ENCODE assay signal across 1 cellular context in the genomic region with DNA sequence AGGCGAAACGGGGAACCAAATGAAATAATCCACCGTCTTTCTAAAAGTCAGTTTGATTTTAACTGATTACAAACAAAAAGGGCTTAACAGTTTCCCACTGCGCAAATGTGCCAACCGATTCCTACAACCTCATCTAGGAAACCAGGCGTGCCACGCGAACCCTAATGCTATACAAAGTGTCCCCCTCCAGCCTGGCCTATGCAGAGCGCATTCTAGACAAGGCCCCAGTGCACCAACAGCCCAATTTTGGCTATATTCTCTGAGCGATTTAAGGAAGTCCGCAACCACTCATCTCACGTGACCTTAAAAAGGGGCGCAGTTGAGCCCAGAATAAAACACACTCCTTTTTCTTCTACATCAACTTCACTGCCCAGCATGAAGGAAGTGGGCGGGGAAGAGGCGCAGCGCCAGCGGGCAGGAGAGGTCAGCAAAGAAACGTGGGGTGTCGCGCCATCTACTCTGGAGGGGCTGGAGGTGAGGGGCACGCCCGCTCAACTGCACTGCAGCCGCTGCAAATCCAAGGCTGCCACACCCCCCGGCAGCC.
TF ChIP-seq lines count a peak whose summit lies in the region.

No MANE protein-coding gene starts in this region.

TF ChIP-seq in GM12878, 131 proteins besides CTCF, POLR2A, EP300 and RAD21 (continued from another document and continues in another):
- TF ChIP-seq, protein P1, sequence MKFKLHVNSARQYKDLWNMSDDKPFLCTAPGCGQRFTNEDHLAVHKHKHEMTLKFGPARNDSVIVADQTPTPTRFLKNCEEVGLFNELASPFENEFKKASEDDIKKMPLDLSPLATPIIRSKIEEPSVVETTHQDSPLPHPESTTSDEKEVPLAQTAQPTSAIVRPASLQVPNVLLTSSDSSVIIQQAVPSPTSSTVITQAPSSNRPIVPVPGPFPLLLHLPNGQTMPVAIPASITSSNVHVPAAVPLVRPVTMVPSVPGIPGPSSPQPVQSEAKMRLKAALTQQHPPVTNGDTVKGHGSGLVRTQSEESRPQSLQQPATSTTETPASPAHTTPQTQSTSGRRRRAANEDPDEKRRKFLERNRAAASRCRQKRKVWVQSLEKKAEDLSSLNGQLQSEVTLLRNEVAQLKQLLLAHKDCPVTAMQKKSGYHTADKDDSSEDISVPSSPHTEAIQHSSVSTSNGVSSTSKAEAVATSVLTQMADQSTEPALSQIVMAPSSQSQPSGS (IDR thresholded peaks at IDR 0.05; ENCODE audit: low read length): no peak
- TF ChIP-seq MLLT1 (IDR thresholded peaks at IDR 0.05): peak; percentile 19; the same call in 1 of the 2 replicates
- TF ChIP-seq MEF2A (IDR thresholded peaks at IDR 0.05; ENCODE audit: insufficient read depth, low read depth, low read length): no peak
- TF ChIP-seq REST (IDR thresholded peaks at IDR 0.05; ENCODE audit: low read depth, low read length): no peak
- TF ChIP-seq HCFC1 (IDR thresholded peaks at IDR 0.05; ENCODE audit: low read length): no peak
- no peak for TF ChIP-seq E4F1 (IDR thresholded peaks at IDR 0.05; ENCODE audit: borderline replicate concordance, partially characterized antibody)
- no peak for TF ChIP-seq ZNF274 (IDR thresholded peaks at IDR 0.05; ENCODE audit: insufficient read depth, insufficient read length)
- TF ChIP-seq BACH1 (IDR thresholded peaks at IDR 0.05; ENCODE audit: borderline replicate concordance): no peak
- peak; percentile 93 for TF ChIP-seq RAD51 (IDR thresholded peaks at IDR 0.05)
- no peak for TF ChIP-seq HDGF (IDR thresholded peaks at IDR 0.05)
- TF ChIP-seq JUNB (IDR thresholded peaks at IDR 0.05): no peak
- TF ChIP-seq RELA (IDR thresholded peaks at IDR 0.05; ENCODE audit: borderline replicate concordance, partially characterized antibody): no peak
- TF ChIP-seq ZNF217 (IDR thresholded peaks at IDR 0.05): no peak
- no peak for TF ChIP-seq BMI1 (IDR thresholded peaks at IDR 0.05; ENCODE audit: borderline replicate concordance)
- TF ChIP-seq ZNF622 (IDR thresholded peaks at IDR 0.05): no peak
- TF ChIP-seq ZZZ3 (IDR thresholded peaks at IDR 0.05; ENCODE audit: control insufficient read depth, insufficient read length, low read depth): no peak
- TF ChIP-seq ZNF207 (IDR thresholded peaks at IDR 0.05; ENCODE audit: borderline replicate concordance): no peak
- TF ChIP-seq PKNOX1 (IDR thresholded peaks at IDR 0.05): no peak
- TF ChIP-seq NFXL1 (IDR thresholded peaks at IDR 0.05; ENCODE audit: borderline replicate concordance): no peak
- TF ChIP-seq STAT3 (IDR thresholded peaks at IDR 0.05; ENCODE audit: low read depth, low read length): no peak
- TF ChIP-seq, protein P2, sequence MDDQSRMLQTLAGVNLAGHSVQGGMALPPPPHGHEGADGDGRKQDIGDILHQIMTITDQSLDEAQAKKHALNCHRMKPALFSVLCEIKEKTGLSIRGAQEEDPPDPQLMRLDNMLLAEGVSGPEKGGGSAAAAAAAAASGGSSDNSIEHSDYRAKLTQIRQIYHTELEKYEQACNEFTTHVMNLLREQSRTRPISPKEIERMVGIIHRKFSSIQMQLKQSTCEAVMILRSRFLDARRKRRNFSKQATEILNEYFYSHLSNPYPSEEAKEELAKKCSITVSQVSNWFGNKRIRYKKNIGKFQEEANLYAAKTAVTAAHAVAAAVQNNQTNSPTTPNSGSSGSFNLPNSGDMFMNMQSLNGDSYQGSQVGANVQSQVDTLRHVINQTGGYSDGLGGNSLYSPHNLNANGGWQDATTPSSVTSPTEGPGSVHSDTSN (IDR thresholded peaks at IDR 0.05; ENCODE audit: insufficient replicate concordance, low read depth, low read length): no peak
- TF ChIP-seq RBBP5 (conservative IDR thresholded peaks at IDR 0.05): no peak
- no peak for TF ChIP-seq SMARCA5 (IDR thresholded peaks at IDR 0.05)
- 0 out of 2 replicates have a peak, but pooled peaks have one; percentile 20 for TF ChIP-seq MTA2 (IDR thresholded peaks at IDR 0.05; ENCODE audit: low read depth)
- no peak for TF ChIP-seq IKZF2 (IDR thresholded peaks at IDR 0.05)
- TF ChIP-seq IRF3 (IDR thresholded peaks at IDR 0.05): no peak
- no peak for TF ChIP-seq CBX3 (IDR thresholded peaks at IDR 0.05; ENCODE audit: borderline replicate concordance, low read depth)
- TF ChIP-seq BHLHE40 (IDR thresholded peaks at IDR 0.05; ENCODE audit: borderline replicate concordance in 1 of 2, low read depth in 2 of 2, low read length in 1 of 2): peak; percentile 91 to 96
- TF ChIP-seq CREM (IDR thresholded peaks at IDR 0.05; ENCODE audit: low read depth): no peak
- TF ChIP-seq KDM1A (IDR thresholded peaks at IDR 0.05; ENCODE audit: borderline replicate concordance): no peak
- no peak for TF ChIP-seq ZNF24 (IDR thresholded peaks at IDR 0.05)
- no peak for TF ChIP-seq MYB (IDR thresholded peaks at IDR 0.05; ENCODE audit: borderline replicate concordance, low read depth, low read length)
- TF ChIP-seq IKZF1 (conservative IDR thresholded peaks at IDR 0.05): peak; percentile 65
- no peak for TF ChIP-seq ZBTB4 (CRISPR knock-in tag; IDR thresholded peaks at IDR 0.05)
- no peak for TF ChIP-seq GATAD2B (conservative IDR thresholded peaks at IDR 0.05; ENCODE audit: low read depth)
- TF ChIP-seq RFX5 (IDR thresholded peaks at IDR 0.05; ENCODE audit: low read depth, low read length): no peak
- peak; percentile 1 for TF ChIP-seq HDAC6 (IDR thresholded peaks at IDR 0.05; ENCODE audit: unreplicated experiment)
- no peak for TF ChIP-seq BCL11A (IDR thresholded peaks at IDR 0.05; ENCODE audit: low read depth, low read length)
- TF ChIP-seq, protein P3, sequence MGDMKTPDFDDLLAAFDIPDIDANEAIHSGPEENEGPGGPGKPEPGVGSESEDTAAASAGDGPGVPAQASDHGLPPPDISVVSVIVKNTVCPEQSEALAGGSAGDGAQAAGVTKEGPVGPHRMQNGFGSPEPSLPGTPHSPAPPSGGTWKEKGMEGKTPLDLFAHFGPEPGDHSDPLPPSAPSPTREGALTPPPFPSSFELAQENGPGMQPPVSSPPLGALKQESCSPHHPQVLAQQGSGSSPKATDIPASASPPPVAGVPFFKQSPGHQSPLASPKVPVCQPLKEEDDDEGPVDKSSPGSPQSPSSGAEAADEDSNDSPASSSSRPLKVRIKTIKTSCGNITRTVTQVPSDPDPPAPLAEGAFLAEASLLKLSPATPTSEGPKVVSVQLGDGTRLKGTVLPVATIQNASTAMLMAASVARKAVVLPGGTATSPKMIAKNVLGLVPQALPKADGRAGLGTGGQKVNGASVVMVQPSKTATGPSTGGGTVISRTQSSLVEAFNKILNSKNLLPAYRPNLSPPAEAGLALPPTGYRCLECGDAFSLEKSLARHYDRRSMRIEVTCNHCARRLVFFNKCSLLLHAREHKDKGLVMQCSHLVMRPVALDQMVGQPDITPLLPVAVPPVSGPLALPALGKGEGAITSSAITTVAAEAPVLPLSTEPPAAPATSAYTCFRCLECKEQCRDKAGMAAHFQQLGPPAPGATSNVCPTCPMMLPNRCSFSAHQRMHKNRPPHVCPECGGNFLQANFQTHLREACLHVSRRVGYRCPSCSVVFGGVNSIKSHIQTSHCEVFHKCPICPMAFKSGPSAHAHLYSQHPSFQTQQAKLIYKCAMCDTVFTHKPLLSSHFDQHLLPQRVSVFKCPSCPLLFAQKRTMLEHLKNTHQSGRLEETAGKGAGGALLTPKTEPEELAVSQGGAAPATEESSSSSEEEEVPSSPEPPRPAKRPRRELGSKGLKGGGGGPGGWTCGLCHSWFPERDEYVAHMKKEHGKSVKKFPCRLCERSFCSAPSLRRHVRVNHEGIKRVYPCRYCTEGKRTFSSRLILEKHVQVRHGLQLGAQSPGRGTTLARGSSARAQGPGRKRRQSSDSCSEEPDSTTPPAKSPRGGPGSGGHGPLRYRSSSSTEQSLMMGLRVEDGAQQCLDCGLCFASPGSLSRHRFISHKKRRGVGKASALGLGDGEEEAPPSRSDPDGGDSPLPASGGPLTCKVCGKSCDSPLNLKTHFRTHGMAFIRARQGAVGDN (IDR thresholded peaks at IDR 0.05): peak; percentile 11; the same call in 1 of the 2 replicates
- TF ChIP-seq ZNF384 (IDR thresholded peaks at IDR 0.05; ENCODE audit: borderline replicate concordance, low read depth, low read length): no peak
